ENCODE assay signal across 9 cellular contexts in the genomic region with DNA sequence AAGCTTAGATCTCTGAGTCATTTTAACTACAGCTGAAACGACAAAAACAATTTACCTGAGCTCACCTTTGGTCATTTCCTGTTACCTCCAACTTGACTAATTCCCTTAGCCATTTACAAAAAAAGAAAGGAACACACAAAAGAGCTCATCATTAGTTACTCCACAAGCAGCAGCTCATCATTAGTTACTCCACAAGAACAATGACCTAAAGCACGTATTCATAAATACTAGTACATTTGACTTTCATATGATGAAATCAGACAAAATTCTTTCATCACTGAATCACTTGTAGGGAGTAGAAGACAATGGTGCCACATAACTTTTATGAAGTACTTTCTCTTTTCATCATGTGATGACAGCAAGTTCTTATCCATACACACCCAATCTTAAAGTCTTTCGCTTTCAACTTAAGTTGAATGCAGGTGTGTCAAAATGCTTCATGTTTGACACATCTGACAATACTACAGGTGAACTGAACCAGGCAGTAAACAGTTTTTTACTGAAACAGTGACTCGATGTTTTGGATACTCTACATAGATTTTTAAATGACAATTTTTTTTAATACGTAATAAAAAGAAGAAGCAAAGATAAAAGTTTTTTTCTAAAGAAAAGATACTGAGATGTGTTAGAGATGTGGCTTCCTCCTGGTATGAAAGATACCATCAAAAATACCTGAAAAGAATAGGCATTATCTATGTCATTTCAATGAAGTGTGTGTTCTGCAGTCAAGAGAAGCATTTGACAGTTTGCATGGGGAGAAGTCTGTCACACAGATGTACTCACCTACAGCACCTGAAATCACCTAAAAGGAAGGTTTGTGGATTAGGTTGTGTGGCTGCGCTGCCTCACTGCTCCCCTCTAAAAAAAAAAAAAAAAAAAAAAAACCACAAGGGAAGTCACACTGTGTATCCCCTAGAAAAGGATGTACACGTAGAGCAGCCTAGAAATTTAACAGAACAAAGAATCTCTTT.
DNase-seq lines count a peak whose midpoint lies in the region; ATAC-seq, FAIRE-seq and TF ChIP-seq lines count a peak whose summit lies in the region.
"Had no signal": no experiment of that assay in that cellular context is flagged by ENCODE, and none has a peak within 500 bp of the region (broad histone marks: within the 10 kb centered on the region; RNA-seq: fewer than 3 reads in every experiment).

No MANE protein-coding gene starts in this region.

- H3K4me3 ChIP-seq in A549 (no peak overlapping the region), esophagus squamous epithelium (no peak overlapping the region), coronary artery (no peak overlapping the region)

- no peak for TF ChIP-seq CTCF in A549 (IDR thresholded peaks at IDR 0.05)
- TF ChIP-seq CTCF in esophagus squamous epithelium (IDR thresholded peaks at IDR 0.05): no peak
- TF ChIP-seq CTCF in coronary artery (IDR thresholded peaks at IDR 0.05): no peak

- POLR2A ChIA-PET in A549 (lab: Yijun Ruan, JAX): no interaction called here

- H3K36me3 ChIP-seq in esophagus squamous epithelium: peaks cover 0 to 10% (median 0%) of the 10 kb centered on the region in 3 donors

- TF ChIP-seq RAD21 in A549 (conservative IDR thresholded peaks at IDR 0.05 in 1 of 2, IDR thresholded peaks at IDR 0.05 in 1 of 2): no peak

- CTCF ChIA-PET in A549 (lab: Yijun Ruan, JAX): interaction anchor here (0.6 to 0.9 kb wide), 3 partner anchors 26 to 1241 kb away, joined by 3 to 5 read pairs (median 3); no protein-coding TSS in a partner anchor

- 84% methylated on average over 7 of the region's 7 CpGs for WGBS in A549 (ENCODE audit: missing lambda C conversion rate)
- WGBS in esophagus squamous epithelium, 2 donors: 47 to 60% methylated on average over 7 of the region's 7 CpGs

- peaks cover 12% of the 10 kb centered on the region; the same call in 2 of the 3 replicates for H3K4me1 ChIP-seq in A549
- peaks cover 0 to 20% (median 0%) of the 10 kb centered on the region in 3 donors for H3K4me1 ChIP-seq in esophagus squamous epithelium

- FAIRE-seq in A549 (lab: Jason Lieb, UNC): no peak

- no peak for ATAC-seq in A549
- ATAC-seq in GM21390 (IDR thresholded peaks at IDR 0.05; ENCODE audit: unreplicated experiment): peak; percentile 59

- H3K9me3 ChIP-seq in A549: no peaks in the 10 kb centered on the region
- H3K9me3 ChIP-seq in esophagus squamous epithelium: no peaks in the 10 kb centered on the region

- H3K4me2 ChIP-seq in A549: peak overlapping the region; percentile 19; the same call in 1 of the 3 replicates

- TF ChIP-seq EP300 in A549 (IDR thresholded peaks at IDR 0.05): no peak

- H3K27ac ChIP-seq in A549: peak overlapping the region in 1 of 2 experiments; percentile 45; a peak in 1 of 6 replicates
- peak overlapping the region; percentile 7 to 75 (median 68) for H3K27ac ChIP-seq in esophagus squamous epithelium
- no peak overlapping the region for H3K27ac ChIP-seq in coronary artery

- intact Hi-C loops in esophagus squamous epithelium (cut with DNase I): no loop called here

- TF ChIP-seq POLR2A in A549 (IDR thresholded peaks at IDR 0.05; ENCODE audit: low read length) (no peak), esophagus squamous epithelium (IDR thresholded peaks at IDR 0.05) (no peak)

- no peak for DNase-seq in A549 (ENCODE audit: low read depth in 1 of 2, low spot score in 1 of 2)
- DNase-seq in RPMI7951 (ENCODE audit: low read depth): peak; percentile 35
- DNase-seq in esophagus squamous epithelium (lab: John Stamatoyannopoulos, UW): no peak
- DNase-seq in coronary artery (ENCODE audit: low spot score): no peak
- DNase-seq in hippocampal formation (lab: John Stamatoyannopoulos, UW): no peak
- DNase-seq in occipital lobe (lab: John Stamatoyannopoulos, UW): no peak
- no peak for DNase-seq in NCI-H82 (lab: John Stamatoyannopoulos, UW)
- DNase-seq: glutamatergic neuron had no signal

- no peaks in the 10 kb centered on the region for H3K27me3 ChIP-seq in esophagus squamous epithelium

TF ChIP-seq in A549, 52 proteins besides CTCF, POLR2A, EP300 and RAD21:
- TF ChIP-seq HOXB13 (CRISPR knock-in tag; IDR thresholded peaks at IDR 0.05; ENCODE audit: low read depth): no peak
- no peak for TF ChIP-seq MYC (IDR thresholded peaks at IDR 0.05; ENCODE audit: borderline replicate concordance, low read length)
- TF ChIP-seq, protein P1, sequence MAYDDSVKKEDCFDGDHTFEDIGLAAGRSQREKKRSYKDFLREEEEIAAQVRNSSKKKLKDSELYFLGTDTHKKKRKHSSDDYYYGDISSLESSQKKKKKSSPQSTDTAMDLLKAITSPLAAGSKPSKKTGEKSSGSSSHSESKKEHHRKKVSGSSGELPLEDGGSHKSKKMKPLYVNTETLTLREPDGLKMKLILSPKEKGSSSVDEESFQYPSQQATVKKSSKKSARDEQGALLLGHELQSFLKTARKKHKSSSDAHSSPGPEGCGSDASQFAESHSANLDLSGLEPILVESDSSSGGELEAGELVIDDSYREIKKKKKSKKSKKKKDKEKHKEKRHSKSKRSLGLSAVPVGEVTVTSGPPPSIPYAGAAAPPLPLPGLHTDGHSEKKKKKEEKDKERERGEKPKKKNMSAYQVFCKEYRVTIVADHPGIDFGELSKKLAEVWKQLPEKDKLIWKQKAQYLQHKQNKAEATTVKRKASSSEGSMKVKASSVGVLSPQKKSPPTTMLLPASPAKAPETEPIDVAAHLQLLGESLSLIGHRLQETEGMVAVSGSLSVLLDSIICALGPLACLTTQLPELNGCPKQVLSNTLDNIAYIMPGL (CRISPR knock-in tag; IDR thresholded peaks at IDR 0.05; ENCODE audit: borderline replicate concordance): no peak
- no peak for TF ChIP-seq RARB (CRISPR knock-in tag; IDR thresholded peaks at IDR 0.05)
- TF ChIP-seq MAZ (IDR thresholded peaks at IDR 0.05; ENCODE audit: borderline replicate concordance, low read depth, low read length): no peak
- TF ChIP-seq, protein P2, sequence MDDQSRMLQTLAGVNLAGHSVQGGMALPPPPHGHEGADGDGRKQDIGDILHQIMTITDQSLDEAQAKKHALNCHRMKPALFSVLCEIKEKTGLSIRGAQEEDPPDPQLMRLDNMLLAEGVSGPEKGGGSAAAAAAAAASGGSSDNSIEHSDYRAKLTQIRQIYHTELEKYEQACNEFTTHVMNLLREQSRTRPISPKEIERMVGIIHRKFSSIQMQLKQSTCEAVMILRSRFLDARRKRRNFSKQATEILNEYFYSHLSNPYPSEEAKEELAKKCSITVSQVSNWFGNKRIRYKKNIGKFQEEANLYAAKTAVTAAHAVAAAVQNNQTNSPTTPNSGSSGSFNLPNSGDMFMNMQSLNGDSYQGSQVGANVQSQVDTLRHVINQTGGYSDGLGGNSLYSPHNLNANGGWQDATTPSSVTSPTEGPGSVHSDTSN (IDR thresholded peaks at IDR 0.05): no peak
- TF ChIP-seq TP53 (CRISPR knock-in tag; IDR thresholded peaks at IDR 0.05): no peak
- no peak for TF ChIP-seq RNF2 (IDR thresholded peaks at IDR 0.05; ENCODE audit: borderline replicate concordance, low read depth)
- no peak for TF ChIP-seq JUN (IDR thresholded peaks at IDR 0.05)
- no peak for TF ChIP-seq CHD2 (IDR thresholded peaks at IDR 0.05; ENCODE audit: low read length, partially characterized antibody)
- no peak for TF ChIP-seq NPAS2 (CRISPR knock-in tag; IDR thresholded peaks at IDR 0.05; ENCODE audit: borderline replicate concordance)
- TF ChIP-seq, protein P3, sequence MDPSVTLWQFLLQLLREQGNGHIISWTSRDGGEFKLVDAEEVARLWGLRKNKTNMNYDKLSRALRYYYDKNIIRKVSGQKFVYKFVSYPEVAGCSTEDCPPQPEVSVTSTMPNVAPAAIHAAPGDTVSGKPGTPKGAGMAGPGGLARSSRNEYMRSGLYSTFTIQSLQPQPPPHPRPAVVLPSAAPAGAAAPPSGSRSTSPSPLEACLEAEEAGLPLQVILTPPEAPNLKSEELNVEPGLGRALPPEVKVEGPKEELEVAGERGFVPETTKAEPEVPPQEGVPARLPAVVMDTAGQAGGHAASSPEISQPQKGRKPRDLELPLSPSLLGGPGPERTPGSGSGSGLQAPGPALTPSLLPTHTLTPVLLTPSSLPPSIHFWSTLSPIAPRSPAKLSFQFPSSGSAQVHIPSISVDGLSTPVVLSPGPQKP (IDR thresholded peaks at IDR 0.05; ENCODE audit: low read depth, low read length): no peak
- TF ChIP-seq POLR2AphosphoS2 (conservative IDR thresholded peaks at IDR 0.05; ENCODE audit: low read length): no peak
- no peak for TF ChIP-seq FOSB (CRISPR knock-in tag; IDR thresholded peaks at IDR 0.05)
- TF ChIP-seq BHLHE40 (IDR thresholded peaks at IDR 0.05; ENCODE audit: low read depth, low read length): no peak

Comparison
In these comparisons a context has a peak if more than half of its experiments do, and no peak if none do; other contexts are left out.
1. H3K27ac ChIP-seq: peak in esophagus squamous epithelium (4 of 4); none in coronary artery (0 of 2).